Comparison of ENCODE assay signal across 25 cellular contexts in the genomic region with DNA sequence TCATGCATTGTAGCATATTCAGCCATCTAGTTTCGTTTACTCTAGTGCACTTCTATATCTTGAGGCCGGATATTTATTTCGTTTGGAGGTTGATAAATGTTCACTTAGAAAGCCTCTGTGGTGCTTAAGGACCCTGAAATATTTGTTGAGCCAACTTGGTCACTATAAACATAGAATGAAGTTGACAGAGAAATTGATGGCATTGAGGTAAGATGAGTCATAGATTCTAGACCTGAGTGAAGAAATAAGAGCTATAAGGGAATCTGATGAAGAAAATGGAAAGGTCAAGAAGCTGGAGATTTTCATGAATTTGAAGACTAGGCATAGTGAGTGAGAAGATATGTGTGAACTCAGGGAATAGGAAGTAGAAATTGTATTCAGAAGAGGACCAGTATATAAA. TPM values are rescaled to one million over a fixed set of nuclear protein-coding genes. Genes with fewer than 3 reads are reported as not detected.
A peak's percentile ranks its signal among the peaks of the same experiment; 100 is the strongest.
DNase-seq lines count a peak whose midpoint lies in the region; ATAC-seq, FAIRE-seq and TF ChIP-seq lines count a peak whose summit lies in the region.
"Had no signal": no experiment of that assay in that cellular context is flagged by ENCODE, and none has a peak within 500 bp of the region (broad histone marks: within the 10 kb centered on the region; RNA-seq: fewer than 3 reads in every experiment).

No MANE protein-coding gene starts in this region.

- no peaks in the 10 kb centered on the region for H3K27me3 Mint-ChIP-seq in activated CD4-positive, alpha-beta T cell treated with anti-CD3 and anti-CD28 coated beads for 36 hours

- TF ChIP-seq POLR2A in endothelial cell of umbilical vein (IDR thresholded peaks at IDR 0.05; ENCODE audit: low read depth, low read length), result no peak

- H3K27ac Mint-ChIP-seq in activated CD4-positive, alpha-beta T cell treated with anti-CD3 and anti-CD28 coated beads for 36 hours, result peak overlapping the region; percentile 7
- H3K27ac Mint-ChIP-seq: mesothelial cell of epicardium had no signal

- H3K9me3 Mint-ChIP-seq in activated CD4-positive, alpha-beta T cell treated with anti-CD3 and anti-CD28 coated beads for 36 hours (ENCODE audit: low read depth), result peaks cover 2% of the 10 kb centered on the region

- H3K4me1 Mint-ChIP-seq in activated CD4-positive, alpha-beta T cell treated with anti-CD3 and anti-CD28 coated beads for 36 hours, result peaks cover 49% of the 10 kb centered on the region

- no TSS peak for BruUV-seq in endothelial cell of umbilical vein (replicated peaks; lab: Mats Ljungman, UMichigan)

- H3K4me3 ChIP-seq in endothelial cell of umbilical vein (replicated peaks in 1 of 3; ENCODE audit: insufficient read depth in 1 of 3, low read depth in 1 of 3, low read length in 3 of 3), result no peak overlapping the region
- H3K4me3 ChIP-seq: ascending aorta, coronary artery, prostate gland, skin epidermis had no signal

- intact Hi-C loops in activated CD4-positive, alpha-beta T cell treated with anti-CD3 and anti-CD28 coated beads for 36 hours (cut with DNase I, micrococcal nuclease), result no loop called here
- intact Hi-C loops in endothelial cell of umbilical vein (cut with micrococcal nuclease), result no loop called here

- H3K27ac ChIP-seq in endothelial cell of umbilical vein (ENCODE audit: insufficient read depth, low read depth, low read length), result no peak overlapping the region
- H3K27ac ChIP-seq: ascending aorta, coronary artery, prostate gland, skin epidermis had no signal

- H3K4me1 ChIP-seq in endothelial cell of umbilical vein (ENCODE audit: control insufficient read depth, extremely low read depth, insufficient read depth, low read length), result peaks cover 5% of the 10 kb centered on the region
- H3K4me1 ChIP-seq: prostate gland had no signal

- ATAC-seq in activated CD4-positive, alpha-beta T cell treated with anti-CD3 and anti-CD28 coated beads for 36 hours, result no peak
- ATAC-seq: HepG2 had no signal

- CTCF ChIA-PET in activated CD4-positive, alpha-beta T cell treated with anti-CD3 and anti-CD28 coated beads for 36 hours (lab: Charles Lee), result interaction anchor here (0.8 kb wide), 1 partner anchor 37 kb away, joined by 3 read pairs; no protein-coding TSS in a partner anchor
- CTCF ChIA-PET in endothelial cell of umbilical vein (lab: Charles Lee), result interaction anchor here (0.9 kb wide), 1 partner anchor 716 kb away, joined by 3 read pairs; no protein-coding TSS in a partner anchor

- no peaks in the 10 kb centered on the region for H3K9me3 ChIP-seq in endothelial cell of umbilical vein (replicated peaks; ENCODE audit: control insufficient read depth, insufficient read depth, low read length)
- H3K9me3 ChIP-seq: ascending aorta, prostate gland had no signal

- no peak for DNase-seq in activated CD4-positive, alpha-beta T cell treated with anti-CD3 and anti-CD28 coated beads for 36 hours
- DNase-seq in activated CD4-positive, alpha-beta T cell treated with anti-CD3 and anti-CD28 coated beads for 1 hour, result no peak
- DNase-seq in RCC 7860 (ENCODE audit: low spot score) (peak; percentile 19), endothelial cell of umbilical vein (ENCODE audit: low read depth, low spot score) (no peak), renal cortical epithelial cell (ENCODE audit: low read depth) (peak; percentile 70), NCI-H2171 (lab: John Stamatoyannopoulos, UW) (no peak), NOMO-1 treated with DMSO at 0.1 percent for 48 hours (lab: John Stamatoyannopoulos, UW; ENCODE audit: unreplicated experiment) (no peak), AG08396 (ENCODE audit: low spot score) (no peak)
- DNase-seq: activated effector memory CD4-positive, alpha-beta T cell treated with Interleukin-2 at 50 U/mL for 16 hours; C1 segment of cervical spinal cord; GDM1; H7; kidney glomerular epithelial cell; MM.1S; NCI-H82; stimulated activated CD4-positive, alpha-beta T cell treated with anti-CD3 and anti-CD28 coated beads, Interleukin-4, amount 100 ng/mL, for 4 hours; T1000 had no signal

- no peaks in the 10 kb centered on the region for H3K36me3 ChIP-seq in endothelial cell of umbilical vein (ENCODE audit: control insufficient read depth in 2 of 2, extremely low read depth in 1 of 2, insufficient read depth in 2 of 2, low read length in 2 of 2)
- H3K36me3 ChIP-seq: ascending aorta, prostate gland had no signal

- dilution Hi-C loops in endothelial cell of umbilical vein (cut with MboI; ENCODE audit: extremely low pct_ligation_motif_present, low sequenced_read_pairs), result no loop called here

- no peak overlapping the region for H2AFZ ChIP-seq in endothelial cell of umbilical vein (ENCODE audit: low read depth, low read length)

- no peak overlapping the region for H3K4me2 ChIP-seq in endothelial cell of umbilical vein (ENCODE audit: insufficient read depth, low read length)

- no peak for TF ChIP-seq CTCF in endothelial cell of umbilical vein (IDR thresholded peaks at IDR 0.05; ENCODE audit: extremely low read depth in 1 of 2, insufficient read depth in 1 of 2, low read depth in 1 of 2, low read length in 2 of 2)

- no peak overlapping the region for H3K4me3 Mint-ChIP-seq in activated CD4-positive, alpha-beta T cell treated with anti-CD3 and anti-CD28 coated beads for 36 hours
- H3K4me3 Mint-ChIP-seq: mesothelial cell of epicardium had no signal

- no peak for FAIRE-seq in RCC 7860 (lab: Jason Lieb, UNC)
- no peak for FAIRE-seq in endothelial cell of umbilical vein (lab: Jason Lieb, UNC)
- FAIRE-seq: endometrium, HepG2, urothelium cell line had no signal

- peaks cover 5% of the 10 kb centered on the region for H3K9me1 ChIP-seq in endothelial cell of umbilical vein (replicated peaks; ENCODE audit: control insufficient read depth, extremely low read depth, insufficient read depth, low read length)

- POLR2A ChIA-PET in activated CD4-positive, alpha-beta T cell treated with anti-CD3 and anti-CD28 coated beads for 36 hours (lab: Charles Lee), result no interaction called here
- POLR2A ChIA-PET in endothelial cell of umbilical vein (lab: Charles Lee), result no interaction called here

- peaks cover 23% of the 10 kb centered on the region for H3K36me3 Mint-ChIP-seq in activated CD4-positive, alpha-beta T cell treated with anti-CD3 and anti-CD28 coated beads for 36 hours (ENCODE audit: low read depth)

- H3K79me2 ChIP-seq in endothelial cell of umbilical vein (ENCODE audit: control insufficient read depth, insufficient read depth, low read length), result peaks cover 85% of the 10 kb centered on the region

- no peak overlapping the region for H3K9ac ChIP-seq in endothelial cell of umbilical vein (replicated peaks; ENCODE audit: extremely low read depth, insufficient read depth, low read length)

- peaks cover 25% of the 10 kb centered on the region for H4K20me1 ChIP-seq in endothelial cell of umbilical vein (replicated peaks; ENCODE audit: control insufficient read depth, extremely low read depth, insufficient read depth, low read length)

- no peaks in the 10 kb centered on the region for H3K27me3 ChIP-seq in endothelial cell of umbilical vein (ENCODE audit: control insufficient read depth in 2 of 2, insufficient read depth in 2 of 2, low read length in 2 of 2)
- H3K27me3 ChIP-seq: ascending aorta had no signal

TF ChIP-seq in endothelial cell of umbilical vein, 7 proteins besides CTCF, POLR2A, EP300 and RAD21:
- TF ChIP-seq JUN (IDR thresholded peaks at IDR 0.05; ENCODE audit: borderline replicate concordance, insufficient read depth, insufficient read length, low read depth), result peak; percentile 24
- TF ChIP-seq EZH2 (IDR thresholded peaks at IDR 0.05; ENCODE audit: borderline replicate concordance, low read depth, low read length, severe bottlenecking), result no peak
- peak; percentile 23 for TF ChIP-seq FOS (IDR thresholded peaks at IDR 0.05; ENCODE audit: borderline replicate concordance, insufficient read depth, low read length)

RNA-seq across cellular contexts. Expression of gene EPC2, which starts 35.9 kb away (rescaled TPM):
- total RNA-seq in activated CD4-positive, alpha-beta T cell treated with anti-CD3 and anti-CD28 coated beads for 36 hours, result 10 to 100 TPM; 20.8 to 25.7 TPM
- 24.3 and 25.2 TPM in 2 replicates for total RNA-seq in endothelial cell of umbilical vein
- polyA plus RNA-seq in endothelial cell of umbilical vein, result 14.6 and 15.1 TPM in 2 replicates
- 13.9 and 14.7 TPM in 2 replicates for polyA plus RNA-seq in endothelial cell of umbilical vein (2011; cell fraction: cytosol; rRNA removed)
- polyA plus RNA-seq in endothelial cell of umbilical vein (2011; cell fraction: nucleus; rRNA removed), result 21.4 and 26.4 TPM in 2 replicates
- polyA plus RNA-seq in endothelial cell of umbilical vein (2012), result 14.7 and 16.5 TPM in 2 replicates
- 29.2 and 32.3 TPM in 2 replicates for polyA minus RNA-seq in endothelial cell of umbilical vein
- polyA minus RNA-seq in endothelial cell of umbilical vein (2011; cell fraction: cytosol; rRNA and poly(A)+ RNA removed), result 12.4 TPM
- polyA minus RNA-seq in endothelial cell of umbilical vein (2011; cell fraction: nucleus; rRNA and poly(A)+ RNA removed), result 91.9 and 129 TPM in 2 replicates
- total RNA-seq in renal cortical epithelial cell, result 11.1 and 37.9 TPM in 2 replicates

Comparison
In these comparisons a context has a peak if more than half of its experiments do, and no peak if none do; other contexts are left out.
1. DNase-seq: peak in RCC 7860 (single experiment) and renal cortical epithelial cell (single experiment); none in activated CD4-positive, alpha-beta T cell treated with anti-CD3 and anti-CD28 coated beads for 36 hours (single experiment), activated CD4-positive, alpha-beta T cell treated with anti-CD3 and anti-CD28 coated beads for 1 hour (single experiment), endothelial cell of umbilical vein (single experiment), NCI-H2171 (single experiment), NOMO-1 treated with DMSO at 0.1 percent for 48 hours (single experiment) and AG08396 (single experiment).